In the genomic region with DNA sequence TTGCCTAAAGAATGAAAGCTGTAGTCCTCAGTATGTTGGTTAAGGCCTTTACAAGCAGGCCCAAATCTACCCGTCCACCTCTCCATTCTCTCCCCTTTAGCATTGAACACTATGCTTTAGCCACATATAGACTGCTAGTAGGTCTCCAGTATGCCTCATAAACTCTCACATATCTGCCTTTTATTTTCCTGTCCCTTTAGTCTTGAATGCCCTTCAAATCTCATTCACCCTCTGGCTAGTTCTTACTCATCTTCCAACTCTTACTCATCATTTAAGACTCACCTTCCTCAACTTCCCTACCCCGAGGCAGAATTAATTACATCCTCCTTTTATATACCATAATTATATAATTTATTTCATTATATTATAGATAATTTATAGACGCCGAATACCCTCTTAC, we compare ENCODE assay signal across 18 cellular contexts.
DNase-seq lines count a peak whose midpoint lies in the region; ATAC-seq, FAIRE-seq and TF ChIP-seq lines count a peak whose summit lies in the region.
"Had no signal": no experiment of that assay in that cellular context is flagged by ENCODE, and none has a peak within 500 bp of the region (broad histone marks: within the 10 kb centered on the region; RNA-seq: fewer than 3 reads in every experiment).

No MANE protein-coding gene starts in this region.

- TF ChIP-seq POLR2A in A549 (IDR thresholded peaks at IDR 0.05; ENCODE audit: low read length) (no peak), GM12891 (IDR thresholded peaks at IDR 0.05; ENCODE audit: low read depth, low read length) (no peak)

- no peaks in the 10 kb centered on the region; the same call in 2 of the 3 replicates for H3K9me3 ChIP-seq in A549
- H3K9me3 ChIP-seq: lower lobe of right lung had no signal

- TF ChIP-seq RAD21 in A549 (conservative IDR thresholded peaks at IDR 0.05 in 1 of 2, IDR thresholded peaks at IDR 0.05 in 1 of 2) = no peak

- H3K4me3 Mint-ChIP-seq in activated T-helper 17 cell treated with anti-CD3 and anti-CD28 coated beads, Interleukin-2, amount 50 U/mL, for 72 hours = no peak overlapping the region
- no peak overlapping the region for H3K4me3 Mint-ChIP-seq in effector memory CD8-positive, alpha-beta T cell
- H3K4me3 Mint-ChIP-seq: activated naive CD8-positive, alpha-beta T cell treated with anti-CD3 and anti-CD28 coated beads, Interleukin-2, amount 10 ng/mL, durations not matched to agents 7 days and 5 days; activated T-cell treated with anti-CD3 and anti-CD28 coated beads, Interleukin-2, amount 50 U/mL, for 72 hours; brain had no signal

- peaks cover 29% of the 10 kb centered on the region for H3K4me1 ChIP-seq in A549
- H3K4me1 ChIP-seq: lower lobe of right lung had no signal

- intact Hi-C loops in sciatic nerve (cut with DNase I) = no loop called here

- CTCF ChIA-PET in A549 (lab: Yijun Ruan, JAX) = interaction anchor here (1.4 kb wide), 1 partner anchor 428 kb away, joined by 3 read pairs; no protein-coding TSS in a partner anchor

- peak overlapping the region; percentile 65 to 86 for H3K27ac ChIP-seq in A549
- H3K27ac ChIP-seq: lower lobe of right lung had no signal

- POLR2A ChIA-PET in A549 (lab: Yijun Ruan, JAX) = no interaction called here

- no peak for DNase-seq in A549 (ENCODE audit: low read depth in 1 of 2, low spot score in 1 of 2)
- DNase-seq in HPDE6-E6E7 (ENCODE audit: extremely low spot score) = peak; percentile 41
- peak; percentile 62 for DNase-seq in kidney tubule cell (ENCODE audit: low spot score)
- DNase-seq in GM12891 (ENCODE audit: insufficient read length, low spot score) = no peak
- no peak for DNase-seq in effector memory CD8-positive, alpha-beta T cell
- DNase-seq in sciatic nerve (ENCODE audit: low spot score) = no peak
- DNase-seq in dermis blood vessel endothelial cell = no peak
- DNase-seq: activated CD4-positive, CD25-positive, alpha-beta regulatory T cell treated with anti-CD3 and anti-CD28 coated beads, Interleukin-2, amount 50 U/mL, for 72 hours; activated naive CD8-positive, alpha-beta T cell treated with anti-CD3 and anti-CD28 coated beads, Interleukin-2, amount 10 ng/mL, durations not matched to agents 7 days and 5 days; cortex of kidney; KBM-7; lower lobe of right lung; NCI-H187; nucleus accumbens; stimulated activated CD8-positive, alpha-beta memory T cell treated with anti-CD3 and anti-CD28 coated beads, Interleukin-4, amount 100 ng/mL, for 48 hours had no signal

- peaks cover 55% of the 10 kb centered on the region for H3K27me3 Mint-ChIP-seq in activated T-helper 17 cell treated with anti-CD3 and anti-CD28 coated beads, Interleukin-2, amount 50 U/mL, for 72 hours
- peaks cover 42 to 56% of the 10 kb centered on the region in 2 donors for H3K27me3 Mint-ChIP-seq in effector memory CD8-positive, alpha-beta T cell

- WGBS in A549 (ENCODE audit: missing lambda C conversion rate) = 52% methylated on average over 4 of the region's 4 CpGs

- H3K4me3 ChIP-seq in A549 = no peak overlapping the region
- H3K4me3 ChIP-seq: lower lobe of right lung had no signal

- TF ChIP-seq CTCF in A549 (IDR thresholded peaks at IDR 0.05) = no peak

- no peak for ATAC-seq in A549
- ATAC-seq in activated T-helper 17 cell treated with anti-CD3 and anti-CD28 coated beads, Interleukin-2, amount 50 U/mL, for 72 hours (replicated peaks) = peak; percentile 46
- no peak for ATAC-seq in effector memory CD8-positive, alpha-beta T cell (replicated peaks)
- no peak for ATAC-seq in sciatic nerve

- H3K4me2 ChIP-seq in A549 = peak overlapping the region; percentile 66

- no peak overlapping the region for H3K27ac Mint-ChIP-seq in activated T-helper 17 cell treated with anti-CD3 and anti-CD28 coated beads, Interleukin-2, amount 50 U/mL, for 72 hours
- H3K27ac Mint-ChIP-seq in effector memory CD8-positive, alpha-beta T cell = no peak overlapping the region
- H3K27ac Mint-ChIP-seq: activated naive CD8-positive, alpha-beta T cell treated with anti-CD3 and anti-CD28 coated beads, Interleukin-2, amount 10 ng/mL, durations not matched to agents 7 days and 5 days; activated T-cell treated with anti-CD3 and anti-CD28 coated beads, Interleukin-2, amount 50 U/mL, for 72 hours; brain had no signal

- no peak for TF ChIP-seq EP300 in A549 (IDR thresholded peaks at IDR 0.05)

- peaks cover 6% of the 10 kb centered on the region for H3K4me1 Mint-ChIP-seq in activated T-helper 17 cell treated with anti-CD3 and anti-CD28 coated beads, Interleukin-2, amount 50 U/mL, for 72 hours
- H3K4me1 Mint-ChIP-seq in effector memory CD8-positive, alpha-beta T cell (ENCODE audit: low read depth in 2 of 2) = no peaks in the 10 kb centered on the region
- H3K4me1 Mint-ChIP-seq: brain had no signal

- no peaks in the 10 kb centered on the region for H3K36me3 Mint-ChIP-seq in activated T-helper 17 cell treated with anti-CD3 and anti-CD28 coated beads, Interleukin-2, amount 50 U/mL, for 72 hours (ENCODE audit: low read depth)
- H3K36me3 Mint-ChIP-seq in effector memory CD8-positive, alpha-beta T cell (ENCODE audit: insufficient read depth) = no peaks in the 10 kb centered on the region
- H3K36me3 Mint-ChIP-seq: brain had no signal

- H3K9me3 Mint-ChIP-seq in activated T-helper 17 cell treated with anti-CD3 and anti-CD28 coated beads, Interleukin-2, amount 50 U/mL, for 72 hours = no peaks in the 10 kb centered on the region
- H3K9me3 Mint-ChIP-seq in effector memory CD8-positive, alpha-beta T cell = no peaks in the 10 kb centered on the region
- H3K9me3 Mint-ChIP-seq: activated naive CD8-positive, alpha-beta T cell treated with anti-CD3 and anti-CD28 coated beads, Interleukin-2, amount 10 ng/mL, durations not matched to agents 7 days and 5 days; activated T-cell treated with anti-CD3 and anti-CD28 coated beads, Interleukin-2, amount 50 U/mL, for 72 hours had no signal

- FAIRE-seq in A549 (lab: Jason Lieb, UNC) = no peak
- FAIRE-seq in GM12891 (lab: Jason Lieb, UNC) = no peak

TF ChIP-seq in A549, 52 proteins besides CTCF, POLR2A, EP300 and RAD21:
- TF ChIP-seq HOXB13 (CRISPR knock-in tag; IDR thresholded peaks at IDR 0.05; ENCODE audit: low read depth) (no peak), SREBF2 (IDR thresholded peaks at IDR 0.05) (no peak), NPAS2 (CRISPR knock-in tag; IDR thresholded peaks at IDR 0.05; ENCODE audit: borderline replicate concordance) (no peak), HOXB5 (CRISPR knock-in tag; IDR thresholded peaks at IDR 0.05) (no peak), KDM5A (IDR thresholded peaks at IDR 0.05) (no peak), ZC3H11A (IDR thresholded peaks at IDR 0.05) (no peak), KDM1A (IDR thresholded peaks at IDR 0.05; ENCODE audit: low read depth) (no peak), FOSL2 (IDR thresholded peaks at IDR 0.05) (no peak), FOSL2 (CRISPR knock-in tag; IDR thresholded peaks at IDR 0.05) (no peak), PHF8 (IDR thresholded peaks at IDR 0.05; ENCODE audit: borderline replicate concordance, low read depth) (no peak), CBX2 (IDR thresholded peaks at IDR 0.05; ENCODE audit: borderline replicate concordance, low read depth) (no peak)

TF ChIP-seq in GM12891, 5 proteins besides CTCF, POLR2A, EP300 and RAD21:
- TF ChIP-seq TAF1 (IDR thresholded peaks at IDR 0.05; ENCODE audit: low read depth, low read length) = no peak
- no peak for TF ChIP-seq POU2F2 (IDR thresholded peaks at IDR 0.05; ENCODE audit: low read depth, low read length)
- TF ChIP-seq POLR2AphosphoS5 (IDR thresholded peaks at IDR 0.05; ENCODE audit: low read depth, low read length) = no peak
- no peak for TF ChIP-seq PAX5 (IDR thresholded peaks at IDR 0.05; ENCODE audit: insufficient read depth, low read length, severe bottlenecking)
- TF ChIP-seq SPI1 (IDR thresholded peaks at IDR 0.05; ENCODE audit: low read depth, low read length) = no peak

Comparison
In these comparisons a context has a peak if more than half of its experiments do, and no peak if none do; other contexts are left out.
1. DNase-seq: peak in HPDE6-E6E7 (single experiment) and kidney tubule cell (single experiment); none in A549 (0 of 2), GM12891 (single experiment), effector memory CD8-positive, alpha-beta T cell (0 of 3), sciatic nerve (single experiment) and dermis blood vessel endothelial cell (single experiment).